ENCODE assay signal across 2 cellular contexts in the genomic region with DNA sequence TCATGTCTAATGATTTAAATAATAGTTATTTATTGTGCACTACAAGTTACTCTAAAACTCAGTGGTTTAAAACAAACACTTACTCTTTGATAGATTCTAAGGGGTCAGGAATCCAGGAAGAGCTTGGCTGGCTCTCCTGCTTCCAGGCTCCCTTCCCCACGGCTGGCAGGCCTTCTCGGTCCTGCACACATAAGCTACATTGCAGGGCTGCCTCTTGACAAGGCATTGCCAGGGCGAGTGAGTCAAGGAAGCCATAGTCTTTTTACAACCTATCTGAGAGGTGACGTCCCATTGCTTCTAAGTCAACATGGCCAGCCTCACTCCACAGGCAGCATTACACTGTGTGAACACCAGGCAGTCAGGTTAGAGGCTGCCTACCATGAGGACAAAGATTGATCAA.
TF ChIP-seq lines count a peak whose summit lies in the region.

No MANE protein-coding gene starts in this region.

TF ChIP-seq in HepG2, 621 proteins besides CTCF, POLR2A, EP300 and RAD21 (continued from another document):
- TF ChIP-seq, protein P1, sequence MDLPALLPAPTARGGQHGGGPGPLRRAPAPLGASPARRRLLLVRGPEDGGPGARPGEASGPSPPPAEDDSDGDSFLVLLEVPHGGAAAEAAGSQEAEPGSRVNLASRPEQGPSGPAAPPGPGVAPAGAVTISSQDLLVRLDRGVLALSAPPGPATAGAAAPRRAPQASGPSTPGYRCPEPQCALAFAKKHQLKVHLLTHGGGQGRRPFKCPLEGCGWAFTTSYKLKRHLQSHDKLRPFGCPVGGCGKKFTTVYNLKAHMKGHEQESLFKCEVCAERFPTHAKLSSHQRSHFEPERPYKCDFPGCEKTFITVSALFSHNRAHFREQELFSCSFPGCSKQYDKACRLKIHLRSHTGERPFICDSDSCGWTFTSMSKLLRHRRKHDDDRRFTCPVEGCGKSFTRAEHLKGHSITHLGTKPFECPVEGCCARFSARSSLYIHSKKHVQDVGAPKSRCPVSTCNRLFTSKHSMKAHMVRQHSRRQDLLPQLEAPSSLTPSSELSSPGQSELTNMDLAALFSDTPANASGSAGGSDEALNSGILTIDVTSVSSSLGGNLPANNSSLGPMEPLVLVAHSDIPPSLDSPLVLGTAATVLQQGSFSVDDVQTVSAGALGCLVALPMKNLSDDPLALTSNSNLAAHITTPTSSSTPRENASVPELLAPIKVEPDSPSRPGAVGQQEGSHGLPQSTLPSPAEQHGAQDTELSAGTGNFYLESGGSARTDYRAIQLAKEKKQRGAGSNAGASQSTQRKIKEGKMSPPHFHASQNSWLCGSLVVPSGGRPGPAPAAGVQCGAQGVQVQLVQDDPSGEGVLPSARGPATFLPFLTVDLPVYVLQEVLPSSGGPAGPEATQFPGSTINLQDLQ (CRISPR knock-in tag; IDR thresholded peaks at IDR 0.05): no peak
- TF ChIP-seq AHR (CRISPR knock-in tag; IDR thresholded peaks at IDR 0.05) (no peak), U2AF1 (optimal IDR thresholded peaks at IDR 0.05; ENCODE audit: low read depth, low read length) (no peak), MEIS1 (CRISPR knock-in tag; IDR thresholded peaks at IDR 0.05; ENCODE audit: borderline replicate concordance) (no peak), ZNF460 (CRISPR knock-in tag; IDR thresholded peaks at IDR 0.05; ENCODE audit: borderline replicate concordance) (no peak), JDP2 (CRISPR knock-in tag; IDR thresholded peaks at IDR 0.05; ENCODE audit: borderline replicate concordance) (no peak), HIVEP1 (CRISPR knock-in tag; IDR thresholded peaks at IDR 0.05) (no peak), PHF5A (CRISPR knock-in tag; IDR thresholded peaks at IDR 0.05; ENCODE audit: low read depth, unreplicated experiment) (no peak), FOXO1 (CRISPR knock-in tag; IDR thresholded peaks at IDR 0.05) (no peak), ZNF34 (CRISPR knock-in tag; IDR thresholded peaks at IDR 0.05; ENCODE audit: borderline replicate concordance) (no peak), ZNF772 (CRISPR knock-in tag; IDR thresholded peaks at IDR 0.05) (no peak), HMG20A (CRISPR knock-in tag; IDR thresholded peaks at IDR 0.05; ENCODE audit: borderline replicate concordance) (no peak), HOXA9 (CRISPR knock-in tag; IDR thresholded peaks at IDR 0.05; ENCODE audit: borderline replicate concordance) (no peak), GLI4 (CRISPR knock-in tag; IDR thresholded peaks at IDR 0.05; ENCODE audit: borderline replicate concordance) (no peak), ZBTB7B (CRISPR knock-in tag; IDR thresholded peaks at IDR 0.05) (no peak)
- TF ChIP-seq, protein P2, sequence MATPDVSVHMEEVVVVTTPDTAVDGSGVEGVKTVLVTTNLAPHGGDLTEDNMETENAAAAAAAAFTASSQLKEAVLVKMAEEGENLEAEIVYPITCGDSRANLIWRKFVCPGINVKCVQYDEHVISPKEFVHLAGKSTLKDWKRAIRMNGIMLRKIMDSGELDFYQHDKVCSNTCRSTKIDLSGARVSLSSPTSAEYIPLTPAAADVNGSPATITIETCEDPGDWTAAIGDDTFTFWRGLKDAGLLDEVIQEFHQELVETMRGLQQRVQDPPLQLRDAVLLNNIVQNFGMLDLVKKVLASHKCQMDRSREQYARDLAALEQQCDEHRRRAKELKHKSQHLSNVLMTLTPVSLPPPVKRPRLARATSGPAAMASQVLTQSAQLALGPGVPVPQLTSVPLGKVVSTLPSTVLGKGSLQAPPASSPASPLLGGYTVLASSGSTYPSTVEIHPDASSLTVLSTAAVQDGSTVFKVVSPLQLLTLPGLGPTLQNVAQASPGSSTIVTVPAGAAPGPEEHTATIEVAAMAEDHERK (CRISPR knock-in tag; IDR thresholded peaks at IDR 0.05; ENCODE audit: low read depth): no peak
- TF ChIP-seq, protein P3, sequence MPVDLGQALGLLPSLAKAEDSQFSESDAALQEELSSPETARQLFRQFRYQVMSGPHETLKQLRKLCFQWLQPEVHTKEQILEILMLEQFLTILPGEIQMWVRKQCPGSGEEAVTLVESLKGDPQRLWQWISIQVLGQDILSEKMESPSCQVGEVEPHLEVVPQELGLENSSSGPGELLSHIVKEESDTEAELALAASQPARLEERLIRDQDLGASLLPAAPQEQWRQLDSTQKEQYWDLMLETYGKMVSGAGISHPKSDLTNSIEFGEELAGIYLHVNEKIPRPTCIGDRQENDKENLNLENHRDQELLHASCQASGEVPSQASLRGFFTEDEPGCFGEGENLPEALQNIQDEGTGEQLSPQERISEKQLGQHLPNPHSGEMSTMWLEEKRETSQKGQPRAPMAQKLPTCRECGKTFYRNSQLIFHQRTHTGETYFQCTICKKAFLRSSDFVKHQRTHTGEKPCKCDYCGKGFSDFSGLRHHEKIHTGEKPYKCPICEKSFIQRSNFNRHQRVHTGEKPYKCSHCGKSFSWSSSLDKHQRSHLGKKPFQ (CRISPR knock-in tag; IDR thresholded peaks at IDR 0.05; ENCODE audit: insufficient replicate concordance): no peak

TF ChIP-seq in WTC11, 78 proteins besides CTCF, POLR2A, EP300 and RAD21:
- TF ChIP-seq, protein P4, sequence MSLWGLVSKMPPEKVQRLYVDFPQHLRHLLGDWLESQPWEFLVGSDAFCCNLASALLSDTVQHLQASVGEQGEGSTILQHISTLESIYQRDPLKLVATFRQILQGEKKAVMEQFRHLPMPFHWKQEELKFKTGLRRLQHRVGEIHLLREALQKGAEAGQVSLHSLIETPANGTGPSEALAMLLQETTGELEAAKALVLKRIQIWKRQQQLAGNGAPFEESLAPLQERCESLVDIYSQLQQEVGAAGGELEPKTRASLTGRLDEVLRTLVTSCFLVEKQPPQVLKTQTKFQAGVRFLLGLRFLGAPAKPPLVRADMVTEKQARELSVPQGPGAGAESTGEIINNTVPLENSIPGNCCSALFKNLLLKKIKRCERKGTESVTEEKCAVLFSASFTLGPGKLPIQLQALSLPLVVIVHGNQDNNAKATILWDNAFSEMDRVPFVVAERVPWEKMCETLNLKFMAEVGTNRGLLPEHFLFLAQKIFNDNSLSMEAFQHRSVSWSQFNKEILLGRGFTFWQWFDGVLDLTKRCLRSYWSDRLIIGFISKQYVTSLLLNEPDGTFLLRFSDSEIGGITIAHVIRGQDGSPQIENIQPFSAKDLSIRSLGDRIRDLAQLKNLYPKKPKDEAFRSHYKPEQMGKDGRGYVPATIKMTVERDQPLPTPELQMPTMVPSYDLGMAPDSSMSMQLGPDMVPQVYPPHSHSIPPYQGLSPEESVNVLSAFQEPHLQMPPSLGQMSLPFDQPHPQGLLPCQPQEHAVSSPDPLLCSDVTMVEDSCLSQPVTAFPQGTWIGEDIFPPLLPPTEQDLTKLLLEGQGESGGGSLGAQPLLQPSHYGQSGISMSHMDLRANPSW (CRISPR knock-in tag; conservative IDR thresholded peaks at IDR 0.05; ENCODE audit: low read depth): no peak
- TF ChIP-seq TCF7 (CRISPR knock-in tag; IDR thresholded peaks at IDR 0.05; ENCODE audit: low read depth) (no peak), PRRX2 (CRISPR knock-in tag; IDR thresholded peaks at IDR 0.05) (no peak), NR2C2 (CRISPR knock-in tag; IDR thresholded peaks at IDR 0.05) (no peak), ESRRA (CRISPR knock-in tag; IDR thresholded peaks at IDR 0.05; ENCODE audit: borderline replicate concordance) (no peak), ZNF396 (CRISPR knock-in tag; IDR thresholded peaks at IDR 0.05; ENCODE audit: borderline replicate concordance) (no peak), HMGA2 (CRISPR knock-in tag; IDR thresholded peaks at IDR 0.05) (no peak), FOXJ3 (CRISPR knock-in tag; IDR thresholded peaks at IDR 0.05; ENCODE audit: borderline replicate concordance) (no peak), GABPB1 (CRISPR knock-in tag; IDR thresholded peaks at IDR 0.05) (no peak), JAZF1 (CRISPR knock-in tag; IDR thresholded peaks at IDR 0.05) (no peak), ZNF317 (CRISPR knock-in tag; IDR thresholded peaks at IDR 0.05; ENCODE audit: borderline replicate concordance, low read depth) (no peak)
- TF ChIP-seq, protein P5, sequence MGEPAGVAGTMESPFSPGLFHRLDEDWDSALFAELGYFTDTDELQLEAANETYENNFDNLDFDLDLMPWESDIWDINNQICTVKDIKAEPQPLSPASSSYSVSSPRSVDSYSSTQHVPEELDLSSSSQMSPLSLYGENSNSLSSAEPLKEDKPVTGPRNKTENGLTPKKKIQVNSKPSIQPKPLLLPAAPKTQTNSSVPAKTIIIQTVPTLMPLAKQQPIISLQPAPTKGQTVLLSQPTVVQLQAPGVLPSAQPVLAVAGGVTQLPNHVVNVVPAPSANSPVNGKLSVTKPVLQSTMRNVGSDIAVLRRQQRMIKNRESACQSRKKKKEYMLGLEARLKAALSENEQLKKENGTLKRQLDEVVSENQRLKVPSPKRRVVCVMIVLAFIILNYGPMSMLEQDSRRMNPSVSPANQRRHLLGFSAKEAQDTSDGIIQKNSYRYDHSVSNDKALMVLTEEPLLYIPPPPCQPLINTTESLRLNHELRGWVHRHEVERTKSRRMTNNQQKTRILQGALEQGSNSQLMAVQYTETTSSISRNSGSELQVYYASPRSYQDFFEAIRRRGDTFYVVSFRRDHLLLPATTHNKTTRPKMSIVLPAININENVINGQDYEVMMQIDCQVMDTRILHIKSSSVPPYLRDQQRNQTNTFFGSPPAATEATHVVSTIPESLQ (CRISPR knock-in tag; IDR thresholded peaks at IDR 0.05): no peak
- TF ChIP-seq, protein P6, sequence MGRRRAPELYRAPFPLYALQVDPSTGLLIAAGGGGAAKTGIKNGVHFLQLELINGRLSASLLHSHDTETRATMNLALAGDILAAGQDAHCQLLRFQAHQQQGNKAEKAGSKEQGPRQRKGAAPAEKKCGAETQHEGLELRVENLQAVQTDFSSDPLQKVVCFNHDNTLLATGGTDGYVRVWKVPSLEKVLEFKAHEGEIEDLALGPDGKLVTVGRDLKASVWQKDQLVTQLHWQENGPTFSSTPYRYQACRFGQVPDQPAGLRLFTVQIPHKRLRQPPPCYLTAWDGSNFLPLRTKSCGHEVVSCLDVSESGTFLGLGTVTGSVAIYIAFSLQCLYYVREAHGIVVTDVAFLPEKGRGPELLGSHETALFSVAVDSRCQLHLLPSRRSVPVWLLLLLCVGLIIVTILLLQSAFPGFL (CRISPR knock-in tag; IDR thresholded peaks at IDR 0.05; ENCODE audit: borderline replicate concordance): no peak
- TF ChIP-seq, protein P7, sequence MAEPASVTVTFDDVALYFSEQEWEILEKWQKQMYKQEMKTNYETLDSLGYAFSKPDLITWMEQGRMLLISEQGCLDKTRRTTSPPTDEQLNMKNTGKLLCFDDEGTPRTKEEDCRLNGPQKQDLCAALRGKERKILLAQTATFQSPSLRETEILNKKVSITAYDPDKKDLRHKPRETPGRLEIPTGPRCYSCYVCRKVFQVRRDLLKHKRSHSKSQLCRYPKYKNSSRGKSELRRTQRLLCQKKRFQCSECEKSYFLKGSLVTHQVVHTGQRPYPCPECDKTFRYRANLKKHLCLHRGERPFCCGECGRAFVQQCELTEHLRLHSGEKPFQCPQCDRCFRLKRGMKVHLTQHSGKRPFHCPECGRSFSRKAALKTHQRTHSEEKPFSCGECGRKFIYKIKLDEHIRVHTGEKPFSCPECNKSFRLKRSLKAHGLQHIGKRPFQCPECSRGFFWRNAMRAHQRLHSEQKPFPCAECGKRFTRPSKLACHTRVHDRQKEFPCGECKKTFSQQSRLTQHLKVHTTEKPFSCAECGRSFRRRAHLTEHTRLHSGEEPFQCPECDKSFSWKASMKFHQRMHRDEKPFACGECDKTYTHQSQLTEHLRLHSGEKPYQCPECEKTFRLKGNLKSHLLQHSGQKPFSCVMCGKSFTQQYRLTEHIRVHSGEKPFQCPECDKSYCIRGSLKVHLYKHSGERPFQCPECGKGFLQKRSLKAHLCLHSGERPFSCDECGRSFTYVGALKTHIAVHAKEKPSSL (CRISPR knock-in tag; conservative IDR thresholded peaks at IDR 0.05): no peak
- TF ChIP-seq, protein P8, sequence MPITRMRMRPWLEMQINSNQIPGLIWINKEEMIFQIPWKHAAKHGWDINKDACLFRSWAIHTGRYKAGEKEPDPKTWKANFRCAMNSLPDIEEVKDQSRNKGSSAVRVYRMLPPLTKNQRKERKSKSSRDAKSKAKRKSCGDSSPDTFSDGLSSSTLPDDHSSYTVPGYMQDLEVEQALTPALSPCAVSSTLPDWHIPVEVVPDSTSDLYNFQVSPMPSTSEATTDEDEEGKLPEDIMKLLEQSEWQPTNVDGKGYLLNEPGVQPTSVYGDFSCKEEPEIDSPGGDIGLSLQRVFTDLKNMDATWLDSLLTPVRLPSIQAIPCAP (CRISPR knock-in tag; IDR thresholded peaks at IDR 0.05): no peak
TF ChIP-seq in WTC11: peak in this region for 0.
